In genomic region chr20:51368461-51369211, GRCh38 we compare ENCODE assay signal across 26 cellular contexts.
DNase-seq lines count a peak whose midpoint lies in the region; ATAC-seq and TF ChIP-seq lines count a peak whose summit lies in the region.
"Had no signal": no experiment of that assay in that cellular context is flagged by ENCODE, and none has a peak within 500 bp of the region (broad histone marks: within the 10 kb centered on the region; RNA-seq: fewer than 3 reads in every experiment).

No MANE protein-coding gene starts in this region.

- peaks cover 7% of the 10 kb centered on the region for H3K4me1 Mint-ChIP-seq in central memory CD8-positive, alpha-beta T cell
- H3K4me1 Mint-ChIP-seq: activated CD4-positive, alpha-beta T cell treated with anti-CD3 and anti-CD28 coated beads for 36 hours had no signal

- no peak overlapping the region for H3K4me3 Mint-ChIP-seq in central memory CD8-positive, alpha-beta T cell
- H3K4me3 Mint-ChIP-seq: activated CD4-positive, alpha-beta T cell treated with anti-CD3 and anti-CD28 coated beads for 36 hours; dendritic cell treated with granulocyte-macrophage colony-stimulating factor and Interleukin-4, amounts not matched to agents 40 ng/mL and 50 ng/mL, for 4 days; stimulated activated naive B cell treated with anti-CD40 and anti-IgM and Interleukin-4, amounts not matched to agents 10 μg/mL and 1 μg/mL and 100 μg/mL, for 72 hours; T-helper 1 cell treated with Interleukin-12 subunit alpha and Interleukin-12 subunit beta and Interleukin-4 antibody, amounts not matched to agents 30 μg/mL and 1 μg/mL, for 36 hours had no signal

- H3K27me3 ChIP-seq in smooth muscle cell (ENCODE audit: low read depth): no peaks in the 10 kb centered on the region
- H3K27me3 ChIP-seq: cardiac muscle cell, SJCRH30 had no signal

- no peaks in the 10 kb centered on the region for H3K9me3 ChIP-seq in smooth muscle cell (replicated peaks; ENCODE audit: low read depth)
- H3K9me3 ChIP-seq: thoracic aorta had no signal

- peak; percentile 51 for DNase-seq in ELR (ENCODE audit: low read depth)
- DNase-seq in MV-4-11 (lab: John Stamatoyannopoulos, UW): peak; percentile 56
- no peak for DNase-seq in central memory CD8-positive, alpha-beta T cell (ENCODE audit: low spot score in 2 of 2)
- no peak for DNase-seq in smooth muscle cell (lab: John Stamatoyannopoulos, UW; ENCODE audit: unreplicated experiment)
- no peak for DNase-seq in medulla oblongata (ENCODE audit: extremely low spot score)
- DNase-seq in GM10266 (ENCODE audit: extremely low spot score): no peak
- DNase-seq in EL: no peak
- DNase-seq: activated CD4-positive, alpha-beta T cell treated with anti-CD3 and anti-CD28 coated beads for 36 hours; activated CD8-positive, alpha-beta memory T cell treated with anti-CD3 and anti-CD28 coated beads for 24 hours; activated naive CD4-positive, alpha-beta T cell; activated T-cell treated with anti-CD3 and anti-CD28 coated beads, Interleukin-2, amount 50 U/mL, for 1 hour; CD4-positive, CD25-positive, alpha-beta regulatory T cell; KG1; kidney glomerular epithelial cell; mammary epithelial cell; NCI-H146; NCI-H510A treated with DMSO at 0.1 percent for 48 hours; nucleus accumbens; SJCRH30; stimulated activated CD4-positive, alpha-beta T cell treated with anti-CD3 and anti-CD28 coated beads, Interleukin-2, amount 100 ng/mL, for 48 hours; stimulated activated naive B cell treated with anti-CD40 and anti-IgM and Interleukin-4, amounts not matched to agents 10 μg/mL and 1 μg/mL and 100 μg/mL, for 72 hours had no signal

- peak overlapping the region; percentile 96 for H3K27ac ChIP-seq in smooth muscle cell (ENCODE audit: low read depth)
- H3K27ac ChIP-seq: cardiac muscle cell, SJCRH30, thoracic aorta had no signal

- H3K4me1 ChIP-seq in smooth muscle cell (ENCODE audit: low read depth): peaks cover 7% of the 10 kb centered on the region

- peaks cover 20% of the 10 kb centered on the region for H3F3A ChIP-seq in smooth muscle cell (ENCODE audit: low read depth)

- H3K9ac ChIP-seq in smooth muscle cell (ENCODE audit: low read depth): peak overlapping the region; percentile 89

- H3K36me3 Mint-ChIP-seq in central memory CD8-positive, alpha-beta T cell (ENCODE audit: insufficient read depth): peaks cover 8% of the 10 kb centered on the region

- ATAC-seq in central memory CD8-positive, alpha-beta T cell (replicated peaks; ENCODE audit: extremely low read depth, poor library complexity, severe bottlenecking): no peak
- ATAC-seq in HG02885 (IDR thresholded peaks at IDR 0.05; ENCODE audit: poor library complexity, unreplicated experiment): no peak
- ATAC-seq: activated CD4-positive, alpha-beta T cell treated with anti-CD3 and anti-CD28 coated beads for 36 hours; stimulated activated naive B cell treated with anti-CD40 and anti-IgM and Interleukin-4, amounts not matched to agents 10 μg/mL and 1 μg/mL and 100 μg/mL, for 72 hours had no signal

- no peaks in the 10 kb centered on the region for H4K20me1 ChIP-seq in smooth muscle cell (ENCODE audit: low read depth)

- no peaks in the 10 kb centered on the region for H3K36me3 ChIP-seq in smooth muscle cell (ENCODE audit: low read depth)
- H3K36me3 ChIP-seq: cardiac muscle cell, SJCRH30, thoracic aorta had no signal

- H3K9me3 Mint-ChIP-seq in central memory CD8-positive, alpha-beta T cell: peaks cover 5% of the 10 kb centered on the region

- no peak overlapping the region for H3K4me2 ChIP-seq in smooth muscle cell

- H3K27me3 Mint-ChIP-seq in central memory CD8-positive, alpha-beta T cell: no peaks in the 10 kb centered on the region
- H3K27me3 Mint-ChIP-seq: activated CD4-positive, alpha-beta T cell treated with anti-CD3 and anti-CD28 coated beads for 36 hours; CD4-positive, CD25-positive, alpha-beta regulatory T cell had no signal

- H3K4me3 ChIP-seq in smooth muscle cell: no peak overlapping the region
- H3K4me3 ChIP-seq: cardiac muscle cell, SJCRH30, thoracic aorta had no signal

- no peaks in the 10 kb centered on the region for H3K79me2 ChIP-seq in smooth muscle cell (ENCODE audit: low read depth)

- H3K27ac Mint-ChIP-seq in central memory CD8-positive, alpha-beta T cell (ENCODE audit: low read depth): peak overlapping the region; percentile 30
- H3K27ac Mint-ChIP-seq: activated CD4-positive, alpha-beta T cell treated with anti-CD3 and anti-CD28 coated beads for 36 hours; CD4-positive, CD25-positive, alpha-beta regulatory T cell; dendritic cell treated with granulocyte-macrophage colony-stimulating factor and Interleukin-4, amounts not matched to agents 40 ng/mL and 50 ng/mL, for 4 days; stimulated activated naive B cell treated with anti-CD40 and anti-IgM and Interleukin-4, amounts not matched to agents 10 μg/mL and 1 μg/mL and 100 μg/mL, for 72 hours; T-helper 1 cell treated with Interleukin-12 subunit alpha and Interleukin-12 subunit beta and Interleukin-4 antibody, amounts not matched to agents 30 μg/mL and 1 μg/mL, for 36 hours had no signal

- TF ChIP-seq CTCF in smooth muscle cell (IDR thresholded peaks at IDR 0.05; ENCODE audit: borderline replicate concordance, insufficient read depth, poor library complexity, severe bottlenecking): no peak
- TF ChIP-seq CTCF in GM10266 (IDR thresholded peaks at IDR 0.05; ENCODE audit: control insufficient read depth, insufficient read depth, low read depth, missing control alignments): no peak

- H2AFZ ChIP-seq in smooth muscle cell (ENCODE audit: low read depth): no peak overlapping the region

- 45% methylated on average over 13 of the region's 13 CpGs for WGBS in smooth muscle cell (ENCODE audit: low lambda C conversion rate)

Comparison
In these comparisons a context has a peak if more than half of its experiments do, and no peak if none do; other contexts are left out.
1. DNase-seq: peak in ELR (single experiment) and MV-4-11 (single experiment); none in central memory CD8-positive, alpha-beta T cell (0 of 2), smooth muscle cell (single experiment), medulla oblongata (single experiment), GM10266 (single experiment) and EL (single experiment).